1 cellular context compared by ENCODE assay signal in the genomic region with DNA sequence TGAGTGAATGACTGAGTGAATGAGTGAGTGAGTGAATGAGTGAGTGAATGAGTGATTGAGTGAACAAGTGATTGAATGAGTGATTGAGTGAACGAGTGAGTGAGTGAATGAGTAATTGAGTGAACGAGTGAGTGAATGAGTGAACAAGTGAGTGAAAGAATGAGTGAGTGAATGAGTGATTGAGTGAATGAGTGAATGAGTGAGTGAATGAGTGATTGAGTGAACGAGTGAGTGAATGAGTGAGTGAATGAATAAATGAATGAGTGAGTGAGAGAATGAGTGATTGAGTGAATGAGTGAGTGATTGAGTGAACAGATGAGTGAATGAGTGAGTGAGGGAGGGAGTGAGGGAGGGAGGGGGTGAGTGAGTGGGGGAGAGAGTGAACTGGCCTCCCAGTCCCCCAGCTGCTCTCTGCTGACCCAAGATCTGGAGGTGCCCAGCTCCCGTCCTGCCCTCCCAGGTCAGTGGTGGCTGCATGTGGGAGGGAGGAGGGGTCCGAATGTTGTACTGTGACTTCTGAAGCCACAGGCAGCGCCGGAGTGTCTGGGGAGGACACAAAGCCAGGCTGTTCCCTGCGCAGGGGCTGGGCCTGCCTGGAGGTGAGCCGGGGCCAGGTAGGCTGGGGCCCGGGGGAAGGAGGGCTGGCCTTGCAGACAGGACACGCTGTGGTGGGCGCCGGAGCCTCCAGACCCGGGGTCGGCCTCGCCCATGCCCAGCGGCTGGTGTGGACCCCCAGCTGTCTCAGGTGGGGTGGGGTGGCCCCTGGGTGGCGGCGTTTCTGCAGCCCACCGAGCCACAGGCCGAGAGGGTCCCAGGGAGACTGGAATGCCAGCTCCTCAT.
TF ChIP-seq lines count a peak whose summit lies in the region.

No MANE protein-coding gene starts in this region.

TF ChIP-seq in HepG2, 621 proteins besides CTCF, POLR2A, EP300 and RAD21 (continued from another document and continues in another):
- no peak for TF ChIP-seq KLF16 (CRISPR knock-in tag; IDR thresholded peaks at IDR 0.05)
- no peak for TF ChIP-seq ZNF354B (CRISPR knock-in tag; IDR thresholded peaks at IDR 0.05)
- TF ChIP-seq NR2F6 (IDR thresholded peaks at IDR 0.05): peak; percentile 20; the same call in 1 of the 2 replicates
- peak; percentile 78 for TF ChIP-seq NR2F6 (CRISPR knock-in tag; IDR thresholded peaks at IDR 0.05)
- TF ChIP-seq ZNF501 (CRISPR knock-in tag; IDR thresholded peaks at IDR 0.05): no peak
- TF ChIP-seq SATB2 (CRISPR knock-in tag; IDR thresholded peaks at IDR 0.05): no peak
- peak; percentile 44; the same call in 1 of the 2 replicates for TF ChIP-seq MTA1 (CRISPR knock-in tag; IDR thresholded peaks at IDR 0.05; ENCODE audit: borderline replicate concordance)
- TF ChIP-seq ZBTB7B (CRISPR knock-in tag; IDR thresholded peaks at IDR 0.05): peak; percentile 97
- no peak for TF ChIP-seq ZSCAN31 (CRISPR knock-in tag; IDR thresholded peaks at IDR 0.05; ENCODE audit: low read depth)
- no peak for TF ChIP-seq ZMYM4 (CRISPR knock-in tag; IDR thresholded peaks at IDR 0.05)
- no peak for TF ChIP-seq NFYB (CRISPR knock-in tag; IDR thresholded peaks at IDR 0.05)
- no peak for TF ChIP-seq HDAC1 (CRISPR knock-in tag; IDR thresholded peaks at IDR 0.05)
- TF ChIP-seq ZNF570 (CRISPR knock-in tag; IDR thresholded peaks at IDR 0.05; ENCODE audit: borderline replicate concordance): no peak
- no peak for TF ChIP-seq ZNF274 (CRISPR knock-in tag; IDR thresholded peaks at IDR 0.05)
- peak; percentile 79; the same call in 1 of the 2 replicates for TF ChIP-seq ZNF263 (CRISPR knock-in tag; IDR thresholded peaks at IDR 0.05)
- no peak for TF ChIP-seq RFX1 (IDR thresholded peaks at IDR 0.05)
- no peak for TF ChIP-seq RCOR2 (CRISPR knock-in tag; IDR thresholded peaks at IDR 0.05)
- TF ChIP-seq, protein P1, sequence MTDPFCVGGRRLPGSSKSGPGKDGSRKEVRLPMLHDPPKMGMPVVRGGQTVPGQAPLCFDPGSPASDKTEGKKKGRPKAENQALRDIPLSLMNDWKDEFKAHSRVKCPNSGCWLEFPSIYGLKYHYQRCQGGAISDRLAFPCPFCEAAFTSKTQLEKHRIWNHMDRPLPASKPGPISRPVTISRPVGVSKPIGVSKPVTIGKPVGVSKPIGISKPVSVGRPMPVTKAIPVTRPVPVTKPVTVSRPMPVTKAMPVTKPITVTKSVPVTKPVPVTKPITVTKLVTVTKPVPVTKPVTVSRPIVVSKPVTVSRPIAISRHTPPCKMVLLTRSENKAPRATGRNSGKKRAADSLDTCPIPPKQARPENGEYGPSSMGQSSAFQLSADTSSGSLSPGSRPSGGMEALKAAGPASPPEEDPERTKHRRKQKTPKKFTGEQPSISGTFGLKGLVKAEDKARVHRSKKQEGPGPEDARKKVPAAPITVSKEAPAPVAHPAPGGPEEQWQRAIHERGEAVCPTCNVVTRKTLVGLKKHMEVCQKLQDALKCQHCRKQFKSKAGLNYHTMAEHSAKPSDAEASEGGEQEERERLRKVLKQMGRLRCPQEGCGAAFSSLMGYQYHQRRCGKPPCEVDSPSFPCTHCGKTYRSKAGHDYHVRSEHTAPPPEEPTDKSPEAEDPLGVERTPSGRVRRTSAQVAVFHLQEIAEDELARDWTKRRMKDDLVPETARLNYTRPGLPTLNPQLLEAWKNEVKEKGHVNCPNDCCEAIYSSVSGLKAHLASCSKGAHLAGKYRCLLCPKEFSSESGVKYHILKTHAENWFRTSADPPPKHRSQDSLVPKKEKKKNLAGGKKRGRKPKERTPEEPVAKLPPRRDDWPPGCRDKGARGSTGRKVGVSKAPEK (CRISPR knock-in tag; IDR thresholded peaks at IDR 0.05; ENCODE audit: borderline replicate concordance): 0 out of 2 replicates have a peak, but pooled peaks have one; percentile 61
- TF ChIP-seq ZMYM3 (CRISPR knock-in tag; IDR thresholded peaks at IDR 0.05): peak; percentile 84
- TF ChIP-seq GATAD2A (CRISPR knock-in tag; IDR thresholded peaks at IDR 0.05): peak; percentile 41; the same call in 1 of the 2 replicates
- TF ChIP-seq RFXANK (CRISPR knock-in tag; IDR thresholded peaks at IDR 0.05): no peak
- TF ChIP-seq, protein P2, sequence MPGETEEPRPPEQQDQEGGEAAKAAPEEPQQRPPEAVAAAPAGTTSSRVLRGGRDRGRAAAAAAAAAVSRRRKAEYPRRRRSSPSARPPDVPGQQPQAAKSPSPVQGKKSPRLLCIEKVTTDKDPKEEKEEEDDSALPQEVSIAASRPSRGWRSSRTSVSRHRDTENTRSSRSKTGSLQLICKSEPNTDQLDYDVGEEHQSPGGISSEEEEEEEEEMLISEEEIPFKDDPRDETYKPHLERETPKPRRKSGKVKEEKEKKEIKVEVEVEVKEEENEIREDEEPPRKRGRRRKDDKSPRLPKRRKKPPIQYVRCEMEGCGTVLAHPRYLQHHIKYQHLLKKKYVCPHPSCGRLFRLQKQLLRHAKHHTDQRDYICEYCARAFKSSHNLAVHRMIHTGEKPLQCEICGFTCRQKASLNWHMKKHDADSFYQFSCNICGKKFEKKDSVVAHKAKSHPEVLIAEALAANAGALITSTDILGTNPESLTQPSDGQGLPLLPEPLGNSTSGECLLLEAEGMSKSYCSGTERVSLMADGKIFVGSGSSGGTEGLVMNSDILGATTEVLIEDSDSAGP (CRISPR knock-in tag; IDR thresholded peaks at IDR 0.05; ENCODE audit: borderline replicate concordance): peak; percentile 52; the same call in 1 of the 2 replicates
- 0 out of 2 replicates have a peak, but pooled peaks have one; percentile 59 for TF ChIP-seq KAT7 (CRISPR knock-in tag; IDR thresholded peaks at IDR 0.05; ENCODE audit: borderline replicate concordance)
- TF ChIP-seq ZNF552 (CRISPR knock-in tag; IDR thresholded peaks at IDR 0.05; ENCODE audit: borderline replicate concordance): no peak; the same call in 1 of the 2 replicates
- TF ChIP-seq ZNF260 (CRISPR knock-in tag; IDR thresholded peaks at IDR 0.05; ENCODE audit: borderline replicate concordance, low read depth): no peak
- 0 out of 2 replicates have a peak, but pooled peaks have one; percentile 26 for TF ChIP-seq KMT2B (CRISPR knock-in tag; IDR thresholded peaks at IDR 0.05)
- TF ChIP-seq POLR2AphosphoS5 (IDR thresholded peaks at IDR 0.05; ENCODE audit: low read depth, low read length): peak; percentile 45; the same call in 1 of the 2 replicates
- TF ChIP-seq ZNF234 (CRISPR knock-in tag; conservative IDR thresholded peaks at IDR 0.05): no peak
- TF ChIP-seq TBX2 (CRISPR knock-in tag; IDR thresholded peaks at IDR 0.05; ENCODE audit: borderline replicate concordance): peak; percentile 66; the same call in 1 of the 2 replicates
- peak; percentile 58; the same call in 1 of the 2 replicates for TF ChIP-seq SPEN (CRISPR knock-in tag; IDR thresholded peaks at IDR 0.05; ENCODE audit: low read depth)
- no peak for TF ChIP-seq PRMT3 (CRISPR knock-in tag; IDR thresholded peaks at IDR 0.05; ENCODE audit: borderline replicate concordance, low read depth)
- TF ChIP-seq IKZF1 (IDR thresholded peaks at IDR 0.05): 0 out of 2 replicates have a peak, but pooled peaks have one; percentile 48
- TF ChIP-seq ZNF543 (CRISPR knock-in tag; IDR thresholded peaks at IDR 0.05): peak; percentile 58; the same call in 1 of the 2 replicates
- no peak for TF ChIP-seq ZBTB42 (CRISPR knock-in tag; IDR thresholded peaks at IDR 0.05)
- TF ChIP-seq, protein P3, sequence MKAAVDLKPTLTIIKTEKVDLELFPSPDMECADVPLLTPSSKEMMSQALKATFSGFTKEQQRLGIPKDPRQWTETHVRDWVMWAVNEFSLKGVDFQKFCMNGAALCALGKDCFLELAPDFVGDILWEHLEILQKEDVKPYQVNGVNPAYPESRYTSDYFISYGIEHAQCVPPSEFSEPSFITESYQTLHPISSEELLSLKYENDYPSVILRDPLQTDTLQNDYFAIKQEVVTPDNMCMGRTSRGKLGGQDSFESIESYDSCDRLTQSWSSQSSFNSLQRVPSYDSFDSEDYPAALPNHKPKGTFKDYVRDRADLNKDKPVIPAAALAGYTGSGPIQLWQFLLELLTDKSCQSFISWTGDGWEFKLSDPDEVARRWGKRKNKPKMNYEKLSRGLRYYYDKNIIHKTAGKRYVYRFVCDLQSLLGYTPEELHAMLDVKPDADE (CRISPR knock-in tag; IDR thresholded peaks at IDR 0.05): no peak
- no peak for TF ChIP-seq NKX3-1 (CRISPR knock-in tag; IDR thresholded peaks at IDR 0.05)
- TF ChIP-seq KLF13 (CRISPR knock-in tag; IDR thresholded peaks at IDR 0.05): 0 out of 2 replicates have a peak, but pooled peaks have one; percentile 66
- TF ChIP-seq FOXA1 (IDR thresholded peaks at IDR 0.05): no peak
- TF ChIP-seq FOXA1 (CRISPR knock-in tag; IDR thresholded peaks at IDR 0.05): no peak; the same call in 1 of the 2 replicates
- TF ChIP-seq FOXC1 (CRISPR knock-in tag; IDR thresholded peaks at IDR 0.05; ENCODE audit: borderline replicate concordance): no peak
- TF ChIP-seq NCOA2 (CRISPR knock-in tag; IDR thresholded peaks at IDR 0.05): peak; percentile 71
- TF ChIP-seq FOXK1 (CRISPR knock-in tag; IDR thresholded peaks at IDR 0.05; ENCODE audit: borderline replicate concordance, low read depth): peak; percentile 12; the same call in 1 of the 2 replicates
- TF ChIP-seq ZNF292 (CRISPR knock-in tag; IDR thresholded peaks at IDR 0.05; ENCODE audit: borderline replicate concordance, low read depth): peak; percentile 82
- TF ChIP-seq KDM5B (CRISPR knock-in tag; IDR thresholded peaks at IDR 0.05; ENCODE audit: borderline replicate concordance): peak; percentile 72; the same call in 1 of the 2 replicates
- TF ChIP-seq TCF12 (IDR thresholded peaks at IDR 0.05): no peak
- no peak for TF ChIP-seq TCF12 (CRISPR knock-in tag; IDR thresholded peaks at IDR 0.05)
- TF ChIP-seq YEATS2 (CRISPR knock-in tag; IDR thresholded peaks at IDR 0.05; ENCODE audit: borderline replicate concordance): no peak
- TF ChIP-seq EZH2 (conservative IDR thresholded peaks at IDR 0.05; ENCODE audit: low read depth, low read length): no peak
- TF ChIP-seq, protein P4, sequence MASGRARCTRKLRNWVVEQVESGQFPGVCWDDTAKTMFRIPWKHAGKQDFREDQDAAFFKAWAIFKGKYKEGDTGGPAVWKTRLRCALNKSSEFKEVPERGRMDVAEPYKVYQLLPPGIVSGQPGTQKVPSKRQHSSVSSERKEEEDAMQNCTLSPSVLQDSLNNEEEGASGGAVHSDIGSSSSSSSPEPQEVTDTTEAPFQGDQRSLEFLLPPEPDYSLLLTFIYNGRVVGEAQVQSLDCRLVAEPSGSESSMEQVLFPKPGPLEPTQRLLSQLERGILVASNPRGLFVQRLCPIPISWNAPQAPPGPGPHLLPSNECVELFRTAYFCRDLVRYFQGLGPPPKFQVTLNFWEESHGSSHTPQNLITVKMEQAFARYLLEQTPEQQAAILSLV (CRISPR knock-in tag; IDR thresholded peaks at IDR 0.05; ENCODE audit: borderline replicate concordance): no peak
- peak; percentile 44; the same call in 1 of the 2 replicates for TF ChIP-seq HNF4A (CRISPR knock-in tag; IDR thresholded peaks at IDR 0.05)
- TF ChIP-seq, protein P5, sequence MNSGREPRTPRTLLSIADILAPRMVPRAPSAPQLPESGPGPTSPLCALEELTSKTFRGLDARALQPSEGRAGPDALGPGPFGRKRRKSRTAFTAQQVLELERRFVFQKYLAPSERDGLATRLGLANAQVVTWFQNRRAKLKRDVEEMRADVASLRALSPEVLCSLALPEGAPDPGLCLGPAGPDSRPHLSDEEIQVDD (CRISPR knock-in tag; IDR thresholded peaks at IDR 0.05; ENCODE audit: borderline replicate concordance): 0 out of 2 replicates have a peak, but pooled peaks have one; percentile 23
- TF ChIP-seq, protein P6, sequence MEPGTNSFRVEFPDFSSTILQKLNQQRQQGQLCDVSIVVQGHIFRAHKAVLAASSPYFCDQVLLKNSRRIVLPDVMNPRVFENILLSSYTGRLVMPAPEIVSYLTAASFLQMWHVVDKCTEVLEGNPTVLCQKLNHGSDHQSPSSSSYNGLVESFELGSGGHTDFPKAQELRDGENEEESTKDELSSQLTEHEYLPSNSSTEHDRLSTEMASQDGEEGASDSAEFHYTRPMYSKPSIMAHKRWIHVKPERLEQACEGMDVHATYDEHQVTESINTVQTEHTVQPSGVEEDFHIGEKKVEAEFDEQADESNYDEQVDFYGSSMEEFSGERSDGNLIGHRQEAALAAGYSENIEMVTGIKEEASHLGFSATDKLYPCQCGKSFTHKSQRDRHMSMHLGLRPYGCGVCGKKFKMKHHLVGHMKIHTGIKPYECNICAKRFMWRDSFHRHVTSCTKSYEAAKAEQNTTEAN (CRISPR knock-in tag; conservative IDR thresholded peaks at IDR 0.05): 0 out of 2 replicates have a peak, but pooled peaks have one; percentile 38
- TF ChIP-seq, protein P7, sequence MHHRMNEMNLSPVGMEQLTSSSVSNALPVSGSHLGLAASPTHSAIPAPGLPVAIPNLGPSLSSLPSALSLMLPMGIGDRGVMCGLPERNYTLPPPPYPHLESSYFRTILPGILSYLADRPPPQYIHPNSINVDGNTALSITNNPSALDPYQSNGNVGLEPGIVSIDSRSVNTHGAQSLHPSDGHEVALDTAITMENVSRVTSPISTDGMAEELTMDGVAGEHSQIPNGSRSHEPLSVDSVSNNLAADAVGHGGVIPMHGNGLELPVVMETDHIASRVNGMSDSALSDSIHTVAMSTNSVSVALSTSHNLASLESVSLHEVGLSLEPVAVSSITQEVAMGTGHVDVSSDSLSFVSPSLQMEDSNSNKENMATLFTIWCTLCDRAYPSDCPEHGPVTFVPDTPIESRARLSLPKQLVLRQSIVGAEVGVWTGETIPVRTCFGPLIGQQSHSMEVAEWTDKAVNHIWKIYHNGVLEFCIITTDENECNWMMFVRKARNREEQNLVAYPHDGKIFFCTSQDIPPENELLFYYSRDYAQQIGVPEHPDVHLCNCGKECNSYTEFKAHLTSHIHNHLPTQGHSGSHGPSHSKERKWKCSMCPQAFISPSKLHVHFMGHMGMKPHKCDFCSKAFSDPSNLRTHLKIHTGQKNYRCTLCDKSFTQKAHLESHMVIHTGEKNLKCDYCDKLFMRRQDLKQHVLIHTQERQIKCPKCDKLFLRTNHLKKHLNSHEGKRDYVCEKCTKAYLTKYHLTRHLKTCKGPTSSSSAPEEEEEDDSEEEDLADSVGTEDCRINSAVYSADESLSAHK (CRISPR knock-in tag; IDR thresholded peaks at IDR 0.05; ENCODE audit: borderline replicate concordance): no peak
- TF ChIP-seq ZSCAN25 (CRISPR knock-in tag; IDR thresholded peaks at IDR 0.05): peak; percentile 87; the same call in 1 of the 2 replicates
- TF ChIP-seq ZNF331 (CRISPR knock-in tag; IDR thresholded peaks at IDR 0.05): peak; percentile 58
- no peak for TF ChIP-seq NPAS2 (CRISPR knock-in tag; IDR thresholded peaks at IDR 0.05; ENCODE audit: borderline replicate concordance)
- TF ChIP-seq, protein P8, sequence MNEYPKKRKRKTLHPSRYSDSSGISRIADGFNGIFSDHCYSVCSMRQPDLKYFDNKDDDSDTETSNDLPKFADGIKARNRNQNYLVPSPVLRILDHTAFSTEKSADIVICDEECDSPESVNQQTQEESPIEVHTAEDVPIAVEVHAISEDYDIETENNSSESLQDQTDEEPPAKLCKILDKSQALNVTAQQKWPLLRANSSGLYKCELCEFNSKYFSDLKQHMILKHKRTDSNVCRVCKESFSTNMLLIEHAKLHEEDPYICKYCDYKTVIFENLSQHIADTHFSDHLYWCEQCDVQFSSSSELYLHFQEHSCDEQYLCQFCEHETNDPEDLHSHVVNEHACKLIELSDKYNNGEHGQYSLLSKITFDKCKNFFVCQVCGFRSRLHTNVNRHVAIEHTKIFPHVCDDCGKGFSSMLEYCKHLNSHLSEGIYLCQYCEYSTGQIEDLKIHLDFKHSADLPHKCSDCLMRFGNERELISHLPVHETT (CRISPR knock-in tag; conservative IDR thresholded peaks at IDR 0.05): no peak
